ENCODE assay signal across 1 cellular context in genomic region chr20:46715292-46715756, GRCh38.
A peak's percentile ranks its signal among the peaks of the same experiment; 100 is the strongest.
TF ChIP-seq lines count a peak whose summit lies in the region.

No MANE protein-coding gene starts in this region.

TF ChIP-seq in HepG2, 621 proteins besides CTCF, POLR2A, EP300 and RAD21 (continued from another document and continues in another):
- no peak for TF ChIP-seq ZNF646 (CRISPR knock-in tag; IDR thresholded peaks at IDR 0.05)
- no peak for TF ChIP-seq FOXP1 (IDR thresholded peaks at IDR 0.05)
- peak; percentile 42; the same call in 1 of the 2 replicates for TF ChIP-seq FOXP1 (CRISPR knock-in tag; IDR thresholded peaks at IDR 0.05)
- TF ChIP-seq ZMYM3 (CRISPR knock-in tag; IDR thresholded peaks at IDR 0.05) = no peak
- no peak for TF ChIP-seq PHF5A (CRISPR knock-in tag; IDR thresholded peaks at IDR 0.05; ENCODE audit: low read depth, unreplicated experiment)
- TF ChIP-seq KMT2A (CRISPR knock-in tag; IDR thresholded peaks at IDR 0.05) = no peak
- TF ChIP-seq HDAC6 (IDR thresholded peaks at IDR 0.05; ENCODE audit: low read depth, low read length) = no peak
- TF ChIP-seq FOXP4 (CRISPR knock-in tag; IDR thresholded peaks at IDR 0.05) = no peak
- no peak for TF ChIP-seq ZFAT (CRISPR knock-in tag; conservative IDR thresholded peaks at IDR 0.05)
- TF ChIP-seq NBN (conservative IDR thresholded peaks at IDR 0.05) = no peak
- TF ChIP-seq ZFP37 (CRISPR knock-in tag; IDR thresholded peaks at IDR 0.05; ENCODE audit: borderline replicate concordance) = no peak
- TF ChIP-seq ATF4 (CRISPR knock-in tag; IDR thresholded peaks at IDR 0.05) = no peak
- TF ChIP-seq ZNF496 (CRISPR knock-in tag; IDR thresholded peaks at IDR 0.05; ENCODE audit: insufficient replicate concordance) = no peak
- no peak for TF ChIP-seq ATF1 (CRISPR knock-in tag; IDR thresholded peaks at IDR 0.05)
- TF ChIP-seq HMGXB3 (CRISPR knock-in tag; IDR thresholded peaks at IDR 0.05; ENCODE audit: borderline replicate concordance) = 0 out of 2 replicates have a peak, but pooled peaks have one; percentile 21
- TF ChIP-seq ZNF652 (CRISPR knock-in tag; IDR thresholded peaks at IDR 0.05; ENCODE audit: borderline replicate concordance, low read depth) = no peak
- peak; percentile 60; the same call in 1 of the 2 replicates for TF ChIP-seq ZFP36L1 (CRISPR knock-in tag; IDR thresholded peaks at IDR 0.05)
- no peak for TF ChIP-seq SP140L (CRISPR knock-in tag; IDR thresholded peaks at IDR 0.05; ENCODE audit: borderline replicate concordance)
- TF ChIP-seq HOMEZ (CRISPR knock-in tag; IDR thresholded peaks at IDR 0.05; ENCODE audit: low read depth) = no peak
- TF ChIP-seq ZNF235 (CRISPR knock-in tag; IDR thresholded peaks at IDR 0.05; ENCODE audit: borderline replicate concordance) = no peak
- TF ChIP-seq NONO (IDR thresholded peaks at IDR 0.05) = no peak
- no peak for TF ChIP-seq NONO (CRISPR knock-in tag; conservative IDR thresholded peaks at IDR 0.05)
- TF ChIP-seq RAD51 (IDR thresholded peaks at IDR 0.05; ENCODE audit: borderline replicate concordance) = no peak
- TF ChIP-seq ZNF562 (CRISPR knock-in tag; IDR thresholded peaks at IDR 0.05; ENCODE audit: borderline replicate concordance) = no peak
- no peak for TF ChIP-seq RERE (CRISPR knock-in tag; IDR thresholded peaks at IDR 0.05; ENCODE audit: low read depth)
- TF ChIP-seq RXRA (CRISPR knock-in tag; IDR thresholded peaks at IDR 0.05) = peak; percentile 96
- no peak for TF ChIP-seq U2AF2 (IDR thresholded peaks at IDR 0.05; ENCODE audit: low read depth, low read length)
- peak; percentile 50; the same call in 1 of the 2 replicates for TF ChIP-seq GATAD2A (CRISPR knock-in tag; IDR thresholded peaks at IDR 0.05)
- no peak for TF ChIP-seq DPF2 (CRISPR knock-in tag; IDR thresholded peaks at IDR 0.05; ENCODE audit: borderline replicate concordance, low read depth)
- no peak for TF ChIP-seq RBM39 (IDR thresholded peaks at IDR 0.05; ENCODE audit: low read depth, low read length, poor library complexity, severe bottlenecking)
- peak; percentile 18; the same call in 1 of the 2 replicates for TF ChIP-seq SOX5 (CRISPR knock-in tag; IDR thresholded peaks at IDR 0.05; ENCODE audit: borderline replicate concordance)
- no peak for TF ChIP-seq ZBED4 (CRISPR knock-in tag; IDR thresholded peaks at IDR 0.05; ENCODE audit: borderline replicate concordance)
